Comparison of ENCODE assay signal across 8 cellular contexts in genomic region chr17:59842901-59843652, GRCh38. TPM values are rescaled to one million over a fixed set of nuclear protein-coding genes. Genes with fewer than 3 reads are reported as not detected.
DNase-seq lines count a peak whose midpoint lies in the region; ATAC-seq, FAIRE-seq and TF ChIP-seq lines count a peak whose summit lies in the region.

No MANE protein-coding gene starts in this region.

- ATAC-seq in HG03280 (IDR thresholded peaks at IDR 0.05; ENCODE audit: unreplicated experiment): peak; percentile 35
- peak in 2 of 4 donors; percentile 2 to 11 for ATAC-seq in pancreas

- H3K27me3 ChIP-seq in effector memory CD4-positive, alpha-beta T cell (replicated peaks; ENCODE audit: control insufficient read depth, insufficient read depth, low read length, poor library complexity, severe bottlenecking): no peaks in the 10 kb centered on the region
- no peaks in the 10 kb centered on the region for H3K27me3 ChIP-seq in pancreas

- FAIRE-seq in GM12891 (lab: Jason Lieb, UNC): no peak
- no peak for FAIRE-seq in pancreas (lab: Jason Lieb, UNC)

- peak; percentile 94 for TF ChIP-seq POLR2A in GM12891 (IDR thresholded peaks at IDR 0.05; ENCODE audit: low read depth, low read length)

- no peak for TF ChIP-seq CTCF in pancreas (IDR thresholded peaks at IDR 0.05)

- peak overlapping the region; percentile 91 for H3K27ac ChIP-seq in effector memory CD4-positive, alpha-beta T cell (ENCODE audit: insufficient read depth, low read length, poor library complexity, severe bottlenecking)
- peak overlapping the region in 2 of 4 donors; percentile 95 to 99 for H3K27ac ChIP-seq in pancreas

- 87 to 89% methylated on average over 13 of the region's 13 CpGs for WGBS in pancreas, 2 donors

- intact Hi-C loops in pancreas (cut with DNase I): no loop called here

- H3K9me3 ChIP-seq in effector memory CD4-positive, alpha-beta T cell (ENCODE audit: control insufficient read depth, low read length): no peaks in the 10 kb centered on the region
- no peaks in the 10 kb centered on the region for H3K9me3 ChIP-seq in pancreas

- peak overlapping the region; percentile 7 for H3K4me3 ChIP-seq in effector memory CD4-positive, alpha-beta T cell (ENCODE audit: insufficient read depth, low read depth, low read length, poor library complexity, severe bottlenecking)
- H3K4me3 ChIP-seq in pancreas: peak overlapping the region in 1 of 4 donors; percentile 59

- peaks cover 5% of the 10 kb centered on the region for H3K36me3 ChIP-seq in effector memory CD4-positive, alpha-beta T cell (ENCODE audit: control insufficient read depth, insufficient read depth, low read length)
- H3K36me3 ChIP-seq in pancreas: peaks cover 0 to 14% (median 9%) of the 10 kb centered on the region in 3 donors

- peaks cover 30% of the 10 kb centered on the region for H3K4me1 ChIP-seq in effector memory CD4-positive, alpha-beta T cell (ENCODE audit: control insufficient read depth, insufficient read depth, low read length, poor library complexity, severe bottlenecking)
- H3K4me1 ChIP-seq in pancreas: peaks cover 36 to 50% (median 36%) of the 10 kb centered on the region in 3 donors

- DNase-seq in GM12891 (ENCODE audit: insufficient read length, low spot score) (no peak), pancreas (peak in 4 of 6 donors; percentile 44 to 86 (median 61)), NCI-H1048 (lab: John Stamatoyannopoulos, UW) (no peak), NCI-H446 (lab: John Stamatoyannopoulos, UW) (no peak), retina (no peak)
- peak; percentile 64 for DNase-seq in activated CD4-positive, CD25-positive, alpha-beta regulatory T cell treated with anti-CD3 and anti-CD28 coated beads, Interleukin-2, amount 50 U/mL, for 72 hours
- DNase-seq in effector memory CD4-positive, alpha-beta T cell: peak in 1 of 3 donors; percentile 30

TF ChIP-seq in GM12891, 5 proteins besides CTCF, POLR2A, EP300 and RAD21:
- TF ChIP-seq PAX5 (IDR thresholded peaks at IDR 0.05; ENCODE audit: insufficient read depth, low read length, severe bottlenecking) (no peak), TAF1 (IDR thresholded peaks at IDR 0.05; ENCODE audit: low read depth, low read length) (peak; percentile 50; the same call in 1 of the 2 replicates), SPI1 (IDR thresholded peaks at IDR 0.05; ENCODE audit: low read depth, low read length) (no peak), POU2F2 (IDR thresholded peaks at IDR 0.05; ENCODE audit: low read depth, low read length) (peak; percentile 70), POLR2AphosphoS5 (IDR thresholded peaks at IDR 0.05; ENCODE audit: low read depth, low read length) (peak; percentile 82)

RNA-seq across cellular contexts. Expression of gene TUBD1, which starts 49.7 kb away (rescaled TPM):
- polyA plus RNA-seq in GM12891 (2012; ENCODE audit: low read depth, missing spikeins): 2.2 TPM
- 1 to 10 TPM; 3.4 to 8.5 (median 6.4) TPM for total RNA-seq in pancreas
- polyA plus RNA-seq in pancreas: 1 to 10 TPM; 6.7 to 8.4 TPM

RNA-seq across cellular contexts. Expression of gene RPS6KB1, which starts 49.8 kb away (rescaled TPM):
- 10.6 TPM for polyA plus RNA-seq in GM12891 (2012; ENCODE audit: low read depth, missing spikeins)
- 10 to 100 TPM; 19.2 to 24.5 (median 21.3) TPM for total RNA-seq in pancreas
- 10 to 100 TPM in 1 of 2 donors, 1 to 10 TPM in 1; 10.0 to 12.3 TPM for polyA plus RNA-seq in pancreas

Comparison
In these comparisons a context has a peak if more than half of its experiments do, and no peak if none do; other contexts are left out.
1. DNase-seq: peak in activated CD4-positive, CD25-positive, alpha-beta regulatory T cell treated with anti-CD3 and anti-CD28 coated beads, Interleukin-2, amount 50 U/mL, for 72 hours (single experiment) and pancreas (4 of 6); none in GM12891 (single experiment), NCI-H1048 (single experiment), NCI-H446 (0 of 2) and retina (single experiment).